11 cellular contexts compared by ENCODE assay signal in genomic region chr12:58917699-58918334, GRCh38. TPM values are rescaled to one million over a fixed set of nuclear protein-coding genes. Genes with fewer than 3 reads are reported as not detected.
DNase-seq lines count a peak whose midpoint lies in the region; ATAC-seq and TF ChIP-seq lines count a peak whose summit lies in the region.
"Had no signal": no experiment of that assay in that cellular context is flagged by ENCODE, and none has a peak within 500 bp of the region (broad histone marks: within the 10 kb centered on the region; RNA-seq: fewer than 3 reads in every experiment).

No MANE protein-coding gene starts in this region.

- peaks cover 13% of the 10 kb centered on the region for H3K4me1 ChIP-seq in rectal smooth muscle tissue (ENCODE audit: control insufficient read depth, insufficient read depth, low read length)

- no peaks in the 10 kb centered on the region for H3K36me3 Mint-ChIP-seq in activated T-helper 17 cell treated with anti-CD3 and anti-CD28 coated beads, Interleukin-2, amount 50 U/mL, for 72 hours (ENCODE audit: low read depth)
- H3K36me3 Mint-ChIP-seq: activated naive CD4-positive, alpha-beta T cell treated with anti-CD3 and anti-CD28 coated beads, Interleukin-2, amount 50 U/mL, for 24 hours; naive thymus-derived CD4-positive, alpha-beta T cell had no signal

- no peaks in the 10 kb centered on the region for H3K36me3 ChIP-seq in rectal smooth muscle tissue (ENCODE audit: control insufficient read depth, insufficient read depth, low read length)

- no peak overlapping the region for H3K27ac Mint-ChIP-seq in activated T-helper 17 cell treated with anti-CD3 and anti-CD28 coated beads, Interleukin-2, amount 50 U/mL, for 72 hours
- H3K27ac Mint-ChIP-seq: activated naive CD4-positive, alpha-beta T cell treated with anti-CD3 and anti-CD28 coated beads, Interleukin-2, amount 50 U/mL, for 24 hours; naive thymus-derived CD4-positive, alpha-beta T cell had no signal

- TF ChIP-seq CTCF in fibroblast of villous mesenchyme (IDR thresholded peaks at IDR 0.05; ENCODE audit: insufficient read depth, low read depth, low read length) = no peak

- H3K4me3 ChIP-seq in GM08714 (ENCODE audit: low read length) = peak overlapping the region; percentile 84; the same call in 1 of the 2 replicates
- peak overlapping the region; percentile 95 for H3K4me3 ChIP-seq in fibroblast of villous mesenchyme (ENCODE audit: low read depth, low read length)
- peak overlapping the region; percentile 87 for H3K4me3 ChIP-seq in rectal smooth muscle tissue (ENCODE audit: low read length)

- H3K27ac ChIP-seq in rectal smooth muscle tissue (ENCODE audit: low read depth, low read length) = peak overlapping the region; percentile 88

- ATAC-seq in activated T-helper 17 cell treated with anti-CD3 and anti-CD28 coated beads, Interleukin-2, amount 50 U/mL, for 72 hours (replicated peaks) = no peak
- ATAC-seq: naive thymus-derived CD4-positive, alpha-beta T cell had no signal

- peaks cover 24% of the 10 kb centered on the region for H3K27me3 Mint-ChIP-seq in activated T-helper 17 cell treated with anti-CD3 and anti-CD28 coated beads, Interleukin-2, amount 50 U/mL, for 72 hours

- H3K27me3 ChIP-seq in rectal smooth muscle tissue (ENCODE audit: control insufficient read depth, insufficient read depth, low read length) = no peaks in the 10 kb centered on the region

- H3K4me1 Mint-ChIP-seq in activated T-helper 17 cell treated with anti-CD3 and anti-CD28 coated beads, Interleukin-2, amount 50 U/mL, for 72 hours = no peaks in the 10 kb centered on the region
- H3K4me1 Mint-ChIP-seq: activated naive CD4-positive, alpha-beta T cell treated with anti-CD3 and anti-CD28 coated beads, Interleukin-2, amount 50 U/mL, for 24 hours had no signal

- no peak overlapping the region for H3K4me3 Mint-ChIP-seq in activated T-helper 17 cell treated with anti-CD3 and anti-CD28 coated beads, Interleukin-2, amount 50 U/mL, for 72 hours
- H3K4me3 Mint-ChIP-seq: activated naive CD4-positive, alpha-beta T cell treated with anti-CD3 and anti-CD28 coated beads, Interleukin-2, amount 50 U/mL, for 24 hours; naive thymus-derived CD4-positive, alpha-beta T cell had no signal

- peaks cover 3% of the 10 kb centered on the region for H3K9me3 Mint-ChIP-seq in activated T-helper 17 cell treated with anti-CD3 and anti-CD28 coated beads, Interleukin-2, amount 50 U/mL, for 72 hours
- H3K9me3 Mint-ChIP-seq: activated naive CD4-positive, alpha-beta T cell treated with anti-CD3 and anti-CD28 coated beads, Interleukin-2, amount 50 U/mL, for 24 hours had no signal

- H3K9ac ChIP-seq in rectal smooth muscle tissue (ENCODE audit: low read length) = no peak overlapping the region

- no peak for DNase-seq in fibroblast of villous mesenchyme (ENCODE audit: low read depth)
- no peak for DNase-seq in D341Med (ENCODE audit: low spot score)
- DNase-seq in hepatic stellate cell (ENCODE audit: low spot score) = no peak
- no peak for DNase-seq in NCI-H82 (lab: John Stamatoyannopoulos, UW)
- DNase-seq: naive thymus-derived CD4-positive, alpha-beta T cell; OCI-M1 had no signal

TF ChIP-seq in PFSK-1, 5 proteins besides CTCF, POLR2A, EP300 and RAD21:
- TF ChIP-seq SIN3A (IDR thresholded peaks at IDR 0.05; ENCODE audit: borderline replicate concordance, insufficient read depth, low read length) (peak; percentile 53; the same call in 1 of the 2 replicates), TAF1 (IDR thresholded peaks at IDR 0.05; ENCODE audit: borderline replicate concordance, insufficient read depth, low read length) (no peak), POLR2AphosphoS5 (IDR thresholded peaks at IDR 0.05; ENCODE audit: low read depth, low read length) (no peak), REST (IDR thresholded peaks at IDR 0.05; ENCODE audit: insufficient read depth in 1 of 2, low read depth in 2 of 2, low read length in 2 of 2) (peak in 1 of 2 experiments; percentile 56; a peak in 1 of 4 replicates)

RNA-seq across cellular contexts. Expression of gene LRIG3, which starts 2.5 kb away (rescaled TPM):
- polyA plus RNA-seq in PFSK-1 (2012; ENCODE audit: insufficient read length, low read depth) = 41.4 TPM
- 66.0 and 97.2 TPM in 2 replicates for total RNA-seq in fibroblast of villous mesenchyme
- not detected for total RNA-seq in activated T-helper 17 cell treated with anti-CD3 and anti-CD28 coated beads, Interleukin-2, amount 50 U/mL, for 72 hours
- polyA plus RNA-seq: naive thymus-derived CD4-positive, alpha-beta T cell had no signal

Comparison
In these comparisons a context has a peak if more than half of its experiments do, and no peak if none do; other contexts are left out.
1. RNA of gene LRIG3, which starts 2.5 kb away (total RNA-seq): 66.0 to 97.2 TPM in fibroblast of villous mesenchyme; not detected in activated T-helper 17 cell treated with anti-CD3 and anti-CD28 coated beads, Interleukin-2, amount 50 U/mL, for 72 hours; every median in the first group is over 10 times any median in the second.
2. Peak in every context shown above with its lines, with median percentiles within 50 percentile points of each other: H3K4me3 ChIP-seq.